In the genomic region with DNA sequence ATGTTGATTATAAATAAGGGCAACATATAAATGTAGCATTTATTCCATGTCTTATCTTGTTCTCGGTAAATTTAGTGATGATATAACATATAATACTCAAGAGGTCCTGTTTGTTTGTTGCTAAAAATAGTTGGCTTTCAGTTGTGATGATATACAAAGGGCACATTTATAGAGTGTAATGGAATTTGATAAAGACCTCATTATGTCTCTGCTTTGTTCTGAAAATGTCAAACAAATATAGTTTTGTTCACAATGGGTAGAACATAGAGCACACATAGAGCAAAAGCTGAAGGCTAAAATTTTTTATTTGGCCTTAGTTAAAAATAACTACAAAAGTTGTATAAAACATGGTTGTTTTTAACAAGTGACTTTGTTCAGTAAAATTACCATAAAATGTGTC, we compare ENCODE assay signal across 22 cellular contexts.
DNase-seq lines count a peak whose midpoint lies in the region; TF ChIP-seq lines count a peak whose summit lies in the region.
"Had no signal": no experiment of that assay in that cellular context is flagged by ENCODE, and none has a peak within 500 bp of the region (broad histone marks: within the 10 kb centered on the region; RNA-seq: fewer than 3 reads in every experiment).

No MANE protein-coding gene starts in this region.

- DNase-seq in COLO829 (ENCODE audit: low spot score) (peak; percentile 20), foreskin melanocyte (peak; percentile 91), midbrain (lab: John Stamatoyannopoulos, UW) (peak; percentile 47), superior temporal gyrus (ENCODE audit: extremely low spot score) (peak; percentile 77), D341Med (ENCODE audit: low spot score) (no peak), right atrium auricular region (ENCODE audit: low spot score) (no peak)
- DNase-seq in activated T-cell treated with anti-CD3 and anti-CD28 coated beads, Interleukin-2, amount 50 U/mL, for 24 hours = no peak
- DNase-seq: 8988T; ACHN; CD4-positive, CD25-positive, alpha-beta regulatory T cell; GM23248; H7; IMR-90; KG1; MG63; NCI-H2029; NCI-H446; NCI-H524 treated with DMSO at 0.1 percent for 48 hours; NCI-H82; NK-92 treated with Interleukin-12 subunit alpha and Interleukin-12 subunit beta, amount 100 ng/mL, for 24 hours; PC-3; SJCRH30 had no signal

- no peak overlapping the region for H3K4me3 ChIP-seq in right atrium auricular region
- H3K4me3 ChIP-seq: GM23248, MG63, SJCRH30 had no signal

- H3K9me3 ChIP-seq in right atrium auricular region = peaks cover 0 to 4% of the 10 kb centered on the region in 2 donors
- H3K9me3 ChIP-seq: MG63, SJCRH30 had no signal

- H3K36me3 Mint-ChIP-seq in activated T-cell treated with anti-CD3 and anti-CD28 coated beads, Interleukin-2, amount 50 U/mL, for 24 hours (ENCODE audit: low read depth) = no peaks in the 10 kb centered on the region
- H3K36me3 Mint-ChIP-seq: CD4-positive, CD25-positive, alpha-beta regulatory T cell had no signal

- no peaks in the 10 kb centered on the region for H3K4me1 Mint-ChIP-seq in activated T-cell treated with anti-CD3 and anti-CD28 coated beads, Interleukin-2, amount 50 U/mL, for 24 hours (ENCODE audit: low read depth)
- H3K4me1 Mint-ChIP-seq: CD4-positive, CD25-positive, alpha-beta regulatory T cell had no signal

- H3K27ac ChIP-seq in right atrium auricular region = no peak overlapping the region
- H3K27ac ChIP-seq: GM23248, SJCRH30 had no signal

- H3K9me3 Mint-ChIP-seq in activated T-cell treated with anti-CD3 and anti-CD28 coated beads, Interleukin-2, amount 50 U/mL, for 24 hours = peaks cover 11% of the 10 kb centered on the region

- H3K4me1 ChIP-seq in right atrium auricular region = no peaks in the 10 kb centered on the region
- H3K4me1 ChIP-seq: SJCRH30 had no signal

- H3K36me3 ChIP-seq in right atrium auricular region = no peaks in the 10 kb centered on the region
- H3K36me3 ChIP-seq: MG63, SJCRH30 had no signal

- no peak overlapping the region for H3K27ac Mint-ChIP-seq in activated T-cell treated with anti-CD3 and anti-CD28 coated beads, Interleukin-2, amount 50 U/mL, for 24 hours
- H3K27ac Mint-ChIP-seq: CD4-positive, CD25-positive, alpha-beta regulatory T cell had no signal

- no peak for TF ChIP-seq CTCF in right atrium auricular region (IDR thresholded peaks at IDR 0.05)

- H3K4me3 Mint-ChIP-seq in activated T-cell treated with anti-CD3 and anti-CD28 coated beads, Interleukin-2, amount 50 U/mL, for 24 hours = no peak overlapping the region
- H3K4me3 Mint-ChIP-seq: CD4-positive, CD25-positive, alpha-beta regulatory T cell had no signal

- H3K27me3 ChIP-seq in right atrium auricular region = no peaks in the 10 kb centered on the region
- H3K27me3 ChIP-seq: MG63, SJCRH30 had no signal

- H3K27me3 Mint-ChIP-seq in activated T-cell treated with anti-CD3 and anti-CD28 coated beads, Interleukin-2, amount 50 U/mL, for 24 hours = no peaks in the 10 kb centered on the region
- H3K27me3 Mint-ChIP-seq: CD4-positive, CD25-positive, alpha-beta regulatory T cell had no signal

Comparison
In these comparisons a context has a peak if more than half of its experiments do, and no peak if none do; other contexts are left out.
1. DNase-seq: peak in COLO829 (single experiment), foreskin melanocyte (single experiment), midbrain (single experiment) and superior temporal gyrus (single experiment); none in activated T-cell treated with anti-CD3 and anti-CD28 coated beads, Interleukin-2, amount 50 U/mL, for 24 hours (single experiment), D341Med (single experiment) and right atrium auricular region (single experiment).